ENCODE assay signal across 10 cellular contexts in genomic region chr9:136362450-136362784, GRCh38. TPM values are rescaled to one million over a fixed set of nuclear protein-coding genes. Genes with fewer than 3 reads are reported as not detected.
DNase-seq lines count a peak whose midpoint lies in the region; ATAC-seq and TF ChIP-seq lines count a peak whose summit lies in the region.
"Had no signal": no experiment of that assay in that cellular context is flagged by ENCODE, and none has a peak within 500 bp of the region (broad histone marks: within the 10 kb centered on the region; RNA-seq: fewer than 3 reads in every experiment).

No MANE protein-coding gene starts in this region.

- no peak overlapping the region for H2AFZ ChIP-seq in mesenchymal stem cell (ENCODE audit: low read depth, low read length)

- peak overlapping the region; percentile 73 for H4K91ac ChIP-seq in mesenchymal stem cell (ENCODE audit: low read length)

- H3K27ac ChIP-seq in ascending aorta (peak overlapping the region; percentile 46 to 61), mesenchymal stem cell (ENCODE audit: low read length, poor library complexity, severe bottlenecking) (no peak overlapping the region), upper lobe of right lung (peak overlapping the region; percentile 30)

- H3K4me3 ChIP-seq in ascending aorta (no peak overlapping the region), mesenchymal stem cell (ENCODE audit: insufficient read depth in 1 of 2, low read depth in 1 of 2, low read length in 2 of 2) (peak overlapping the region in 1 of 2 experiments; percentile 67), upper lobe of right lung (no peak overlapping the region)

- H2BK12ac ChIP-seq in mesenchymal stem cell (ENCODE audit: low read length in 2 of 2): peak overlapping the region in 1 of 2 experiments; percentile 33

- H3K4me1 ChIP-seq in ascending aorta (peaks cover 5 to 8% of the 10 kb centered on the region in 2 donors), mesenchymal stem cell (ENCODE audit: control insufficient read depth, insufficient read depth, low read depth, low read length) (peaks cover 50% of the 10 kb centered on the region), upper lobe of right lung (peaks cover 12% of the 10 kb centered on the region)

- DNase-seq in Right ventricle myocardium superior (no peak), cardiac septum (ENCODE audit: low spot score) (no peak), ascending aorta (ENCODE audit: low spot score in 2 of 2) (no peak), mesenchymal stem cell (no peak), upper lobe of right lung (no peak), NOMO-1 (lab: John Stamatoyannopoulos, UW; ENCODE audit: unreplicated experiment in 2 of 2) (no peak), foreskin melanocyte (no peak)

- H3K27me3 ChIP-seq in ascending aorta (no peaks in the 10 kb centered on the region), mesenchymal stem cell (ENCODE audit: control insufficient read depth in 1 of 2, insufficient read depth in 1 of 2, low read length in 2 of 2) (no peaks in the 10 kb centered on the region), upper lobe of right lung (no peaks in the 10 kb centered on the region)

- ATAC-seq in Right ventricle myocardium superior (ENCODE audit: poor library complexity) (peak; percentile 4), upper lobe of right lung (no peak), HG03565 (IDR thresholded peaks at IDR 0.05; ENCODE audit: unreplicated experiment) (no peak)

- no peak overlapping the region for H2AK5ac ChIP-seq in mesenchymal stem cell (ENCODE audit: low read length, severe bottlenecking)

- 94% methylated on average over 4 of the region's 6 CpGs for whole genome bisulfite sequencing in mesenchymal stem cell

- H4K8ac ChIP-seq in mesenchymal stem cell (ENCODE audit: low read length): peak overlapping the region; percentile 66

- H3K14ac ChIP-seq in mesenchymal stem cell (ENCODE audit: low read length in 2 of 2): peak overlapping the region in 1 of 2 experiments; percentile 35

- H3K18ac ChIP-seq in mesenchymal stem cell (ENCODE audit: low read depth in 1 of 2, low read length in 2 of 2): peak overlapping the region; percentile 45 to 65

- H3K36me3 ChIP-seq in ascending aorta: peaks cover 7 to 13% of the 10 kb centered on the region in 2 donors
- H3K36me3 ChIP-seq in mesenchymal stem cell (ENCODE audit: control insufficient read depth in 1 of 2, insufficient read depth in 2 of 2, low read depth in 1 of 2, low read length in 2 of 2): peaks cover 11 to 64% of the 10 kb centered on the region in 2 experiments
- no peaks in the 10 kb centered on the region for H3K36me3 ChIP-seq in upper lobe of right lung
- H3K36me3 ChIP-seq: HAP-1 had no signal

- peak overlapping the region; percentile 63 for H3K9ac ChIP-seq in mesenchymal stem cell (ENCODE audit: low read length)

- H3K9me3 ChIP-seq in ascending aorta (no peaks in the 10 kb centered on the region), mesenchymal stem cell (ENCODE audit: control insufficient read depth, low read length) (no peaks in the 10 kb centered on the region), upper lobe of right lung (no peaks in the 10 kb centered on the region)
- H3K9me3 ChIP-seq: Caco-2, HAP-1 had no signal

- TF ChIP-seq CTCF in ascending aorta (IDR thresholded peaks at IDR 0.05) (no peak), upper lobe of right lung (IDR thresholded peaks at IDR 0.05) (no peak)

- peak overlapping the region in 1 of 2 experiments; percentile 14 for H3K23ac ChIP-seq in mesenchymal stem cell (ENCODE audit: low read length in 2 of 2)

- H3K4ac ChIP-seq in mesenchymal stem cell (ENCODE audit: low read depth in 1 of 2, low read length in 2 of 2): peak overlapping the region in 1 of 2 experiments; percentile 85

- H2BK5ac ChIP-seq in mesenchymal stem cell (ENCODE audit: low read depth, low read length, poor library complexity, severe bottlenecking): no peak overlapping the region

- no peak overlapping the region for H3K4me2 ChIP-seq in mesenchymal stem cell (ENCODE audit: low read length, poor library complexity, severe bottlenecking)

- H2BK120ac ChIP-seq in mesenchymal stem cell (ENCODE audit: low read depth, low read length): peak overlapping the region; percentile 42

- H2BK15ac ChIP-seq in mesenchymal stem cell (ENCODE audit: low read depth, poor library complexity, severe bottlenecking): peak overlapping the region; percentile 26

- H3K79me1 ChIP-seq in mesenchymal stem cell (replicated peaks; ENCODE audit: low read length, poor library complexity, severe bottlenecking): peaks cover 11% of the 10 kb centered on the region

- intact Hi-C loops in Right ventricle myocardium superior (cut with DNase I): no loop called here
- intact Hi-C loops in cardiac septum (cut with DNase I): loop anchor here (2.0 kb wide), 1 partner anchor 20 kb away; no protein-coding TSS in a partner anchor
- intact Hi-C loops in ascending aorta (cut with DNase I): loop anchor here (5.0 kb wide), 2 partner anchors 50 to 185 kb away; partner anchors contain the start of gene NOTCH1
- intact Hi-C loops in upper lobe of right lung (cut with DNase I): no loop called here

RNA-seq across cellular contexts. Expression of gene DNLZ, which starts 1.1 kb away (rescaled TPM):
- 39.9 TPM for total RNA-seq in Right ventricle myocardium superior
- total RNA-seq in cardiac septum: 34.1 TPM
- 191 TPM for total RNA-seq in ascending aorta
- polyA plus RNA-seq in mesenchymal stem cell (2013, experiment 1 of 2): 15.5 TPM
- 16.8 TPM for polyA plus RNA-seq in mesenchymal stem cell (2013, experiment 2 of 2)
- total RNA-seq in upper lobe of right lung: 15.5 TPM

RNA-seq across cellular contexts. Expression of gene CARD9, which starts 11.1 kb away (rescaled TPM):
- 0.78 TPM for total RNA-seq in Right ventricle myocardium superior
- 0.70 TPM for total RNA-seq in cardiac septum
- 0.43 TPM for total RNA-seq in ascending aorta
- polyA plus RNA-seq in mesenchymal stem cell (2013, experiment 1 of 2): 0.37 TPM
- 0.51 TPM for polyA plus RNA-seq in mesenchymal stem cell (2013, experiment 2 of 2)
- total RNA-seq in upper lobe of right lung: 10.0 TPM

RNA-seq across cellular contexts. Expression of gene GPSM1, which starts 35.1 kb away (rescaled TPM):
- total RNA-seq in Right ventricle myocardium superior (50.3 TPM), cardiac septum (35.1 TPM), ascending aorta (85.1 TPM), upper lobe of right lung (27.3 TPM)
- 37.1 TPM for polyA plus RNA-seq in mesenchymal stem cell (2013, experiment 1 of 2)
- 35.2 TPM for polyA plus RNA-seq in mesenchymal stem cell (2013, experiment 2 of 2)

RNA-seq across cellular contexts. Expression of gene SNAPC4, which starts 37.6 kb away (rescaled TPM):
- 3.3 TPM for total RNA-seq in Right ventricle myocardium superior
- total RNA-seq in cardiac septum: 3.9 TPM
- total RNA-seq in ascending aorta: 9.4 TPM
- polyA plus RNA-seq in mesenchymal stem cell (2013, experiment 1 of 2): 6.1 TPM
- polyA plus RNA-seq in mesenchymal stem cell (2013, experiment 2 of 2): 5.4 TPM
- 7.2 TPM for total RNA-seq in upper lobe of right lung

RNA-seq across cellular contexts. Expression of gene ENTR1, which starts 48.0 kb away (rescaled TPM):
- 23.3 TPM for total RNA-seq in Right ventricle myocardium superior
- 23.1 TPM for total RNA-seq in cardiac septum
- total RNA-seq in ascending aorta: 27.7 TPM
- polyA plus RNA-seq in mesenchymal stem cell (2013, experiment 1 of 2): 40.7 TPM
- 41.1 TPM for polyA plus RNA-seq in mesenchymal stem cell (2013, experiment 2 of 2)
- total RNA-seq in upper lobe of right lung: 36.4 TPM

Comparison
In these comparisons a context has a peak if more than half of its experiments do, and no peak if none do; other contexts are left out.
1. intact Hi-C loops: an anchor here in cardiac septum (2.0 kb wide) and ascending aorta (5.0 kb wide); none called in Right ventricle myocardium superior and upper lobe of right lung.